ENCODE assay signal across 8 cellular contexts in genomic region chr5:173315495-173316352, GRCh38. TPM values are rescaled to one million over a fixed set of nuclear protein-coding genes. Genes with fewer than 3 reads are reported as not detected.
DNase-seq lines count a peak whose midpoint lies in the region; ATAC-seq and TF ChIP-seq lines count a peak whose summit lies in the region.

No MANE protein-coding gene starts in this region.

- peak overlapping the region; percentile 81 for H3K27ac ChIP-seq in osteoblast (ENCODE audit: low read depth, low read length)

- DNase-seq in Caki2 (ENCODE audit: low read depth), result peak; percentile 85
- DNase-seq in NCI-H2196 (lab: John Stamatoyannopoulos, UW; ENCODE audit: unreplicated experiment), result peak; percentile 59
- DNase-seq in epithelial cell of proximal tubule (ENCODE audit: low read depth), result peak; percentile 84
- DNase-seq in osteoblast (ENCODE audit: insufficient read length, low spot score, missing footprints), result peak; percentile 94
- no peak for DNase-seq in stimulated activated CD4-positive, alpha-beta T cell treated with anti-CD3 and anti-CD28 coated beads, Interleukin-2, amount 100 ng/mL, for 24 hours
- DNase-seq in GM10266 (ENCODE audit: extremely low spot score), result no peak
- DNase-seq in activated T-cell treated with anti-CD3 and anti-CD28 coated beads, Interleukin-2, amount 50 U/mL, for 4 hours, result no peak
- no peak for DNase-seq in HUDEP-2 (lab: John Stamatoyannopoulos, UW; ENCODE audit: unreplicated experiment in 76 of 76)

- peak overlapping the region; percentile 40 for H3K4me2 ChIP-seq in osteoblast (ENCODE audit: insufficient read depth, low read length)

- in situ Hi-C loops in Caki2 (cut with HindIII; ENCODE audit: low pct_unique_long_range_greater_than_20kb, low sequenced_read_pairs), result no loop called here

- peaks cover 47% of the 10 kb centered on the region for H3K36me3 ChIP-seq in osteoblast (ENCODE audit: insufficient read depth, low read length)

- no peaks in the 10 kb centered on the region for H3K4me1 Mint-ChIP-seq in activated T-cell treated with anti-CD3 and anti-CD28 coated beads, Interleukin-2, amount 50 U/mL, for 4 hours (ENCODE audit: low read depth)

- no peaks in the 10 kb centered on the region for H3K36me3 Mint-ChIP-seq in activated T-cell treated with anti-CD3 and anti-CD28 coated beads, Interleukin-2, amount 50 U/mL, for 4 hours (ENCODE audit: insufficient read depth)

- H2AFZ ChIP-seq in osteoblast (ENCODE audit: low read length), result no peak overlapping the region

- peaks cover 60% of the 10 kb centered on the region for H3K27me3 Mint-ChIP-seq in activated T-cell treated with anti-CD3 and anti-CD28 coated beads, Interleukin-2, amount 50 U/mL, for 4 hours (ENCODE audit: low read depth)

- peaks cover 4% of the 10 kb centered on the region for H4K20me1 ChIP-seq in osteoblast (ENCODE audit: insufficient read depth, low read length)

- no peaks in the 10 kb centered on the region for H3K9me3 ChIP-seq in osteoblast (ENCODE audit: low read depth, low read length)

- peaks cover 6% of the 10 kb centered on the region for H3K79me2 ChIP-seq in osteoblast (ENCODE audit: insufficient read depth, low read length)

- peaks cover 28% of the 10 kb centered on the region for H3K4me1 ChIP-seq in osteoblast (ENCODE audit: insufficient read depth, low read length)

- TF ChIP-seq CTCF in epithelial cell of proximal tubule (conservative IDR thresholded peaks at IDR 0.05; ENCODE audit: low read depth, low read length), result no peak
- TF ChIP-seq CTCF in osteoblast (IDR thresholded peaks at IDR 0.05; ENCODE audit: extremely low read depth, low read depth, low read length), result no peak
- no peak for TF ChIP-seq CTCF in GM10266 (IDR thresholded peaks at IDR 0.05; ENCODE audit: control insufficient read depth, insufficient read depth, low read depth, missing control alignments)

- H3K4me3 ChIP-seq in epithelial cell of proximal tubule (ENCODE audit: low read depth, low read length) (peak overlapping the region; percentile 27), osteoblast (ENCODE audit: insufficient read depth, low read length) (no peak overlapping the region)

- no peaks in the 10 kb centered on the region for H3K27me3 ChIP-seq in osteoblast (ENCODE audit: insufficient read depth, low read length)

- no peaks in the 10 kb centered on the region for H3K9me3 Mint-ChIP-seq in activated T-cell treated with anti-CD3 and anti-CD28 coated beads, Interleukin-2, amount 50 U/mL, for 4 hours

- H3K4me3 Mint-ChIP-seq in activated T-cell treated with anti-CD3 and anti-CD28 coated beads, Interleukin-2, amount 50 U/mL, for 4 hours, result no peak overlapping the region

- ATAC-seq in activated T-cell treated with anti-CD3 and anti-CD28 coated beads, Interleukin-2, amount 50 U/mL, for 4 hours, result no peak

RNA-seq across cellular contexts. Expression of gene STC2, which starts 12.5 kb away (rescaled TPM):
- 25.5 and 92.7 TPM in 2 replicates for total RNA-seq in Caki2 (2014; rRNA removed; shearing (Covaris generic); ENCODE audit: low replicate concordance)
- 41.6 and 50.6 TPM in 2 replicates for total RNA-seq in epithelial cell of proximal tubule
- total RNA-seq in osteoblast, result 431 and 558 TPM in 2 replicates
- 1 to 10 TPM; 3.2 to 7.1 (median 4.1) TPM for total RNA-seq in activated T-cell treated with anti-CD3 and anti-CD28 coated beads, Interleukin-2, amount 50 U/mL, for 4 hours

Comparison
In these comparisons a context has a peak if more than half of its experiments do, and no peak if none do; other contexts are left out.
1. DNase-seq: peak in Caki2 (single experiment), NCI-H2196 (single experiment), epithelial cell of proximal tubule (single experiment) and osteoblast (single experiment); none in stimulated activated CD4-positive, alpha-beta T cell treated with anti-CD3 and anti-CD28 coated beads, Interleukin-2, amount 100 ng/mL, for 24 hours (0 of 2), GM10266 (single experiment), activated T-cell treated with anti-CD3 and anti-CD28 coated beads, Interleukin-2, amount 50 U/mL, for 4 hours (single experiment) and HUDEP-2 (0 of 76).